Comparison of ENCODE assay signal across 8 cellular contexts in genomic region chrX:155086202-155086840, GRCh38. TPM values are rescaled to one million over a fixed set of nuclear protein-coding genes. Genes with fewer than 3 reads are reported as not detected.
DNase-seq lines count a peak whose midpoint lies in the region; ATAC-seq and TF ChIP-seq lines count a peak whose summit lies in the region.

No MANE protein-coding gene starts in this region.

- no peaks in the 10 kb centered on the region for H3K4me1 ChIP-seq in DOHH2 (ENCODE audit: control insufficient read depth, low read length)

- H3K4me2 ChIP-seq in DOHH2 (ENCODE audit: low read length) = no peak overlapping the region

- no peaks in the 10 kb centered on the region for H4K20me1 ChIP-seq in DOHH2 (ENCODE audit: control insufficient read depth, insufficient read depth, low read depth, low read length)

- H3K36me3 ChIP-seq in DOHH2 (ENCODE audit: control insufficient read depth, low read length) = peaks cover 32% of the 10 kb centered on the region

- DNase-seq in LNCaP clone FGC (ENCODE audit: low read depth) (no peak), left cardiac atrium (peak; percentile 31), kidney glomerular epithelial cell (lab: John Stamatoyannopoulos, UW) (no peak)
- DNase-seq in activated CD8-positive, alpha-beta memory T cell treated with anti-CD3 and anti-CD28 coated beads, Interleukin-2, amount 50 U/mL, for 48 hours = peak; percentile 70
- DNase-seq in stimulated activated CD4-positive, alpha-beta T cell treated with anti-CD3 and anti-CD28 coated beads, Interleukin-4, amount 100 ng/mL, for 1 hour = peak; percentile 40

- H3K27me3 ChIP-seq in DOHH2 (ENCODE audit: control insufficient read depth, low read length) = no peaks in the 10 kb centered on the region

- H3K4me3 ChIP-seq in DOHH2 (ENCODE audit: low read length) (no peak overlapping the region), LNCaP clone FGC (ENCODE audit: low read depth, low read length) (no peak overlapping the region)

- ATAC-seq in left cardiac atrium = peak; percentile 47 to 57
- ATAC-seq in GM21390 (IDR thresholded peaks at IDR 0.05; ENCODE audit: unreplicated experiment) = no peak
- ATAC-seq in GM19351 (IDR thresholded peaks at IDR 0.05; ENCODE audit: unreplicated experiment) = no peak

- H3K9me2 ChIP-seq in DOHH2 (replicated peaks; ENCODE audit: control insufficient read depth, low read length) = no peaks in the 10 kb centered on the region

- no peak overlapping the region for H3K27ac ChIP-seq in DOHH2 (ENCODE audit: low read depth, low read length)

- TF ChIP-seq CTCF in DOHH2 (IDR thresholded peaks at IDR 0.05; ENCODE audit: low read depth, low read length, poor library complexity, severe bottlenecking) = peak; percentile 52
- TF ChIP-seq CTCF in LNCaP clone FGC (IDR thresholded peaks at IDR 0.05; ENCODE audit: control insufficient read depth, extremely low read depth, insufficient read depth) = peak; percentile 29

- H3K79me2 ChIP-seq in DOHH2 (ENCODE audit: control insufficient read depth, low read length) = no peaks in the 10 kb centered on the region

- no peaks in the 10 kb centered on the region for H3F3A ChIP-seq in DOHH2 (ENCODE audit: control insufficient read depth, insufficient read depth)

- H3K9me3 ChIP-seq in DOHH2 (ENCODE audit: control insufficient read depth, insufficient read depth, low read length) = no peaks in the 10 kb centered on the region

- intact Hi-C loops in left cardiac atrium (cut with DNase I) = no loop called here

RNA-seq across cellular contexts. Expression of gene BRCC3, which starts 15.0 kb away (rescaled TPM):
- 10 to 100 TPM; 11.8 to 13.4 TPM for total RNA-seq in left cardiac atrium

RNA-seq across cellular contexts. Expression of gene CMC4, which starts 15.4 kb away (rescaled TPM):
- total RNA-seq in left cardiac atrium = 10 to 100 TPM; 18.4 to 19.4 TPM

RNA-seq across cellular contexts. Expression of gene MTCP1, which starts 15.4 kb away (rescaled TPM):
- total RNA-seq in left cardiac atrium = 10 to 100 TPM; 51.5 to 53.6 TPM

RNA-seq across cellular contexts. Expression of gene FUNDC2, which starts 59.7 kb away (rescaled TPM):
- 100 to 1,000 TPM; 268 to 283 TPM for total RNA-seq in left cardiac atrium

Comparison
In these comparisons a context has a peak if more than half of its experiments do, and no peak if none do; other contexts are left out.
1. DNase-seq: peak in activated CD8-positive, alpha-beta memory T cell treated with anti-CD3 and anti-CD28 coated beads, Interleukin-2, amount 50 U/mL, for 48 hours (single experiment), left cardiac atrium (single experiment) and stimulated activated CD4-positive, alpha-beta T cell treated with anti-CD3 and anti-CD28 coated beads, Interleukin-4, amount 100 ng/mL, for 1 hour (single experiment); none in LNCaP clone FGC (single experiment) and kidney glomerular epithelial cell (single experiment).
2. ATAC-seq: peak in left cardiac atrium (2 of 2); none in GM21390 (single experiment) and GM19351 (single experiment).